ENCODE assay signal across 8 cellular contexts in the genomic region with DNA sequence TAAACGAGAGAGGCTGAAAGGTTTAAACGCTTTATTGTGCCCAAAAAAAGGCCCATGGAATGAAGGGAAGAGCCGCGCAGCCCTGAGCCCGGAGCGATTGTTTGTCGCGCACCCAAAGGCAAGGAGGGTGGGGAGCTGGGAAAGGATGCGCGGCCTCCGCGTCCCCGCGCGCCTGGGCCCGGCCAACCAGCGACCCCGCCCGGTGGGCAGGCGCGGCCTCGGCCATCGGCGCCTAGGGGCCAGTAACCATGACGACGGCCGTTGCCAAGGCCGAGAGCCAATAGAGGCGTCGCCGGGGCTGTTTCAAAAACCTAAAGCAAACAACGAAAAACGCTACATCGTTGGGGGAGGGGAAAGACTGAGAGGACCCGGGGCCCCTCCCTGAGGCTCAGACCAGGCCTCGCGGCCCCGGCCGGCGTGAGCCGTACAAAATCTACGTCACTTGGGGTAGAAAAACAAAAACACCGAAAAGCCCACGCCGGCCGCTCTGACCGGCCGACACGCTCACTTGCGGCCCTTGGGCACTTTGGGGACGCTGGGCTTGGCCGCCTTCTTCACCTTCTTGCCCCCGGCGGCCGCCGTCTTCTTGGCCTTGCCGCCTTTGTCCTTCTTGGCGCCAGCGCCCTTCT.
DNase-seq lines count a peak whose midpoint lies in the region; ATAC-seq lines count a peak whose summit lies in the region.

No MANE protein-coding gene starts in this region.

- intact Hi-C loops in dendritic cell treated with granulocyte-macrophage colony-stimulating factor and Interleukin-4, amounts not matched to agents 40 ng/mL and 50 ng/mL, for 4 days (cut with micrococcal nuclease): no loop called here

- H3K36me3 Mint-ChIP-seq in dendritic cell treated with granulocyte-macrophage colony-stimulating factor and Interleukin-4, amounts not matched to agents 40 ng/mL and 50 ng/mL, for 4 days (ENCODE audit: low read depth): peaks cover 12% of the 10 kb centered on the region

- no peaks in the 10 kb centered on the region for H3K9me3 Mint-ChIP-seq in dendritic cell treated with granulocyte-macrophage colony-stimulating factor and Interleukin-4, amounts not matched to agents 40 ng/mL and 50 ng/mL, for 4 days

- H3K27ac Mint-ChIP-seq in dendritic cell treated with granulocyte-macrophage colony-stimulating factor and Interleukin-4, amounts not matched to agents 40 ng/mL and 50 ng/mL, for 4 days: peak overlapping the region; percentile 87

- ATAC-seq in HG02885 (IDR thresholded peaks at IDR 0.05; ENCODE audit: poor library complexity, unreplicated experiment) (peak; percentile 37), GM19328 (IDR thresholded peaks at IDR 0.05; ENCODE audit: unreplicated experiment) (no peak)

- H3K27me3 Mint-ChIP-seq in dendritic cell treated with granulocyte-macrophage colony-stimulating factor and Interleukin-4, amounts not matched to agents 40 ng/mL and 50 ng/mL, for 4 days: peaks cover 4% of the 10 kb centered on the region

- peak; percentile 89 for DNase-seq in DMS79 (lab: John Stamatoyannopoulos, UW)
- peak; percentile 82 for DNase-seq in NCI-H2227 treated with DMSO at 0.1 percent for 48 hours (lab: John Stamatoyannopoulos, UW)
- peak; percentile 34 to 45 for DNase-seq in activated CD4-positive, alpha-beta T cell treated with anti-CD3 and anti-CD28 coated beads for 4 hours
- DNase-seq in kidney tubule cell (ENCODE audit: low spot score): peak; percentile 83
- DNase-seq in stimulated activated CD4-positive, alpha-beta T cell treated with anti-CD3 and anti-CD28 coated beads, Interleukin-12 subunit alpha, Interleukin-12 subunit beta, amount 100 ng/mL, for 4 hours: peak; percentile 47

- peak overlapping the region; percentile 92 for H3K4me3 Mint-ChIP-seq in dendritic cell treated with granulocyte-macrophage colony-stimulating factor and Interleukin-4, amounts not matched to agents 40 ng/mL and 50 ng/mL, for 4 days

- peaks cover 41% of the 10 kb centered on the region for H3K4me1 Mint-ChIP-seq in dendritic cell treated with granulocyte-macrophage colony-stimulating factor and Interleukin-4, amounts not matched to agents 40 ng/mL and 50 ng/mL, for 4 days (ENCODE audit: low read depth)
